Comparison of ENCODE assay signal across 1 cellular context in genomic region chr16:1997591-1998359, GRCh38.
A peak's percentile ranks its signal among the peaks of the same experiment; 100 is the strongest.
TF ChIP-seq lines count a peak whose summit lies in the region.

No MANE protein-coding gene starts in this region.

TF ChIP-seq in HepG2, 621 proteins besides CTCF, POLR2A, EP300 and RAD21:
- TF ChIP-seq HOMEZ (CRISPR knock-in tag; IDR thresholded peaks at IDR 0.05; ENCODE audit: low read depth) (no peak), RBFOX2 (IDR thresholded peaks at IDR 0.05; ENCODE audit: low read depth, low read length) (peak; percentile 34; the same call in 1 of the 2 replicates), SRF (IDR thresholded peaks at IDR 0.05; ENCODE audit: low read depth, low read length) (no peak), SNAI1 (CRISPR knock-in tag; IDR thresholded peaks at IDR 0.05; ENCODE audit: borderline replicate concordance) (no peak), ARNTL (CRISPR knock-in tag; IDR thresholded peaks at IDR 0.05) (no peak), TCF7 (IDR thresholded peaks at IDR 0.05; ENCODE audit: low read depth) (no peak), U2AF1 (optimal IDR thresholded peaks at IDR 0.05; ENCODE audit: low read depth, low read length) (no peak), NFKB2 (CRISPR knock-in tag; IDR thresholded peaks at IDR 0.05; ENCODE audit: borderline replicate concordance) (no peak)
TF ChIP-seq in HepG2: peak in this region for 1.
